ENCODE assay signal across 15 cellular contexts in the genomic region with DNA sequence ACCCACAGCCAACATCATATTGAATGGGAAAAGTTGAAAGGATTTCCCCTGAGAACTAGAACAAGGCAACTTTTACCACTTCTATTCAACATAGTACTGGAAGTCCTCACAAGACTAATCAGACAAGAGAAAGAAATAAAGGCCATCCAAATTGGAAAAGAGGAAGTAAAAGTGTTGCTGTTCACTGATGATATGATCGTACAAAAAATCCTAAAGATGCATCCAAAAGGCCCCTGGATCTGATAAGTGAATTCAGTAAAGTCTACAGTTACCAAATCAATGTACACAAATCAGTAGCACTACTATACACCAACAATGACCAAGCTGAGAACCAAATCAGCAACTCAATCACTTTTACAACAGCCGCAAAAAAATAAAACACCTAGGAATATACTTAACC.
"Had no signal": no experiment of that assay in that cellular context is flagged by ENCODE, and none has a peak within 500 bp of the region (broad histone marks: within the 10 kb centered on the region; RNA-seq: fewer than 3 reads in every experiment).

No MANE protein-coding gene starts in this region.

- H3K4me3 Mint-ChIP-seq: activated naive CD4-positive, alpha-beta T cell treated with anti-CD3 and anti-CD28 coated beads, Interleukin-2, amount 50 U/mL, for 24 hours; nephron progenitor cell had no signal

- DNase-seq: activated CD4-positive, alpha-beta T cell treated with anti-CD3 and anti-CD28 coated beads, Interleukin-2, amount 50 U/mL, for 4 hours; activated CD4-positive, CD25-positive, alpha-beta regulatory T cell treated with anti-CD3 and anti-CD28 coated beads, Interleukin-2, amount 50 U/mL, for 72 hours; activated gamma-delta T cell; cortex of kidney; heart right ventricle; left lung; midbrain; nephron progenitor cell; occipital lobe; retina; spleen; stimulated activated CD4-positive, alpha-beta T cell treated with anti-CD3 and anti-CD28 coated beads, Interleukin-4, amount 100 ng/mL, for 4 hours; stimulated activated naive CD4-positive, alpha-beta T cell; thyroid gland had no signal

- H3K27me3 Mint-ChIP-seq: activated naive CD4-positive, alpha-beta T cell treated with anti-CD3 and anti-CD28 coated beads, Interleukin-2, amount 50 U/mL, for 24 hours had no signal

- ATAC-seq: heart right ventricle, left lung had no signal

- H3K4me1 Mint-ChIP-seq: nephron progenitor cell had no signal

- H3K27ac Mint-ChIP-seq: activated naive CD4-positive, alpha-beta T cell treated with anti-CD3 and anti-CD28 coated beads, Interleukin-2, amount 50 U/mL, for 24 hours; nephron progenitor cell had no signal
